In the genomic region with DNA sequence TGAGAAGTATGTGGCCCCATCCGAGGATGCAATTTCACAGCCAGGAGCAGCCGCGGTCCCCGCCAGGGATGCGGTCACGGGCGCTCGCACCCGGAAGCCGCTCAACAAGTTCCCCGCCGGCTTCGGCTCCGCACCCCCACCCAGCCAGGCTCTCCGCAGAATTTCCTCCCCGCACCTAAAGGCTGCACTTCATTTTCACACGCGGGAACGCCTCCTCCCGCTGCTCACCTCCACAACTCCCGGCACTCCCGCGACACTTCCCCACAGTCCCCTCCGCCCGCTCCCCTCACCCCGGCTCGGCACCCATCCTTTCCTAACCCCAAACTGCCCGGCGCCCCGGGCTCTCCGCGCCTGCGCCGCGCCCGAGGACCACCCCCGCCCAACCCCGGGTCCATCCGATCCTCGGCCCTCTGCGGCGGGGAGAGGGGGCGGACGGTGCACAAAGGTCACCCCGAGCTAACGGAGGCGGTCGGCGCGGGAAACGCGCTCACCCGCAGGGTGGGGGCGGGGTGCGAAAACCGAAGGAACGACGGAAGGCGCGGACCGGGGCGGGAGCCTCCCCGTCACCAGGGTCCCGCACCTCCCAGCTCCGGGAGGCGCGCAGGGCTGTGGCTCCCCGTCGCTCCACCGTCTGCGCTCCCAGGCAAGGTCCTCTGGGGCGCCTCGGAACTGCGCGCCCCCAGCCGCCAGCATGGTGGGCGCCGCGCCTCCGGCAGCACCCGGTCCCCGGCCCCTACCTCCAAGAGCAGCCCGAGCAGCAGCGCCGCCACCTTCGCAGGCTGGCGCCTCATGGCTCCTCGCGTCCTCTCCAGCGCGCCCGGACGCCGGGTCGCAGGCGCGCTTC, we compare ENCODE assay signal across 8 cellular contexts. TPM values are rescaled to one million over a fixed set of nuclear protein-coding genes. Genes with fewer than 3 reads are reported as not detected.
DNase-seq lines count a peak whose midpoint lies in the region; ATAC-seq lines count a peak whose summit lies in the region.

No MANE protein-coding gene starts in this region.

- peak overlapping the region; percentile 42 for H2BK12ac ChIP-seq in trophoblast cell (ENCODE audit: low read length)

- H3K27me3 Mint-ChIP-seq in CD8-positive, alpha-beta memory T cell = peaks cover 0 to 1% of the 10 kb centered on the region in 2 donors
- no peaks in the 10 kb centered on the region for H3K27me3 Mint-ChIP-seq in activated naive CD4-positive, alpha-beta T cell treated with anti-CD3 and anti-CD28 coated beads for 36 hours (ENCODE audit: low read depth)

- H3K27ac ChIP-seq in CD8-positive, alpha-beta memory T cell (ENCODE audit: low read depth, low read length) = peak overlapping the region; percentile 63
- H3K27ac ChIP-seq in trophoblast cell (ENCODE audit: low read depth, low read length) = no peak overlapping the region

- no peaks in the 10 kb centered on the region for H3K9me3 Mint-ChIP-seq in CD8-positive, alpha-beta memory T cell
- no peaks in the 10 kb centered on the region for H3K9me3 Mint-ChIP-seq in activated naive CD4-positive, alpha-beta T cell treated with anti-CD3 and anti-CD28 coated beads for 36 hours

- H3K27ac Mint-ChIP-seq in CD8-positive, alpha-beta memory T cell = peak overlapping the region; percentile 89 to 98 (median 96)
- peak overlapping the region; percentile 97 for H3K27ac Mint-ChIP-seq in activated naive CD4-positive, alpha-beta T cell treated with anti-CD3 and anti-CD28 coated beads for 36 hours

- no peak overlapping the region for H3K23ac ChIP-seq in trophoblast cell (ENCODE audit: low read length)

- H3K4me2 ChIP-seq in trophoblast cell (ENCODE audit: low read length) = peak overlapping the region; percentile 69

- H2BK120ac ChIP-seq in trophoblast cell (ENCODE audit: insufficient read depth, low read length, poor library complexity) = peak overlapping the region; percentile 78

- peaks cover 0 to 16% (median 2%) of the 10 kb centered on the region in 3 donors for H3K36me3 Mint-ChIP-seq in CD8-positive, alpha-beta memory T cell
- H3K36me3 Mint-ChIP-seq in activated naive CD4-positive, alpha-beta T cell treated with anti-CD3 and anti-CD28 coated beads for 36 hours (ENCODE audit: low read depth) = peaks cover 15% of the 10 kb centered on the region

- no peak overlapping the region for H2AK5ac ChIP-seq in trophoblast cell (ENCODE audit: low read length)

- peak overlapping the region; percentile 80 for H2AFZ ChIP-seq in trophoblast cell (ENCODE audit: insufficient read depth, low read length, poor library complexity)

- no peaks in the 10 kb centered on the region for H3K9me3 ChIP-seq in CD8-positive, alpha-beta memory T cell (ENCODE audit: low read length)
- no peaks in the 10 kb centered on the region for H3K9me3 ChIP-seq in trophoblast cell (ENCODE audit: insufficient read depth, low read depth, low read length)

- peak overlapping the region; percentile 94 for H4K91ac ChIP-seq in trophoblast cell (ENCODE audit: low read depth, low read length)

- peak overlapping the region; percentile 74 for H3K18ac ChIP-seq in trophoblast cell (ENCODE audit: low read length)

- H3K9ac ChIP-seq in trophoblast cell (ENCODE audit: low read length) = peak overlapping the region; percentile 77

- H4K8ac ChIP-seq in trophoblast cell (ENCODE audit: low read depth, low read length) = peak overlapping the region; percentile 68

- H3K4me1 Mint-ChIP-seq in CD8-positive, alpha-beta memory T cell = peaks cover 59 to 67% (median 66%) of the 10 kb centered on the region in 3 donors
- peaks cover 72% of the 10 kb centered on the region for H3K4me1 Mint-ChIP-seq in activated naive CD4-positive, alpha-beta T cell treated with anti-CD3 and anti-CD28 coated beads for 36 hours (ENCODE audit: low read depth)

- H2BK5ac ChIP-seq in trophoblast cell (ENCODE audit: low read depth, low read length, poor library complexity) = peak overlapping the region; percentile 45

- H3K79me1 ChIP-seq in trophoblast cell (ENCODE audit: low read length) = peaks cover 11% of the 10 kb centered on the region

- peak overlapping the region; percentile 76 for H3K4me3 ChIP-seq in CD8-positive, alpha-beta memory T cell (ENCODE audit: low read length)
- H3K4me3 ChIP-seq in trophoblast cell (ENCODE audit: low read depth, low read length) = peak overlapping the region; percentile 94

- H3K4ac ChIP-seq in trophoblast cell (ENCODE audit: low read depth, low read length) = peak overlapping the region; percentile 15

- no CpG with 5 or more reads among the region's 97 CpGs for WGBS in trophoblast cell (ENCODE audit: extremely low coverage, insufficient coverage, insufficient read length)

- CTCF ChIA-PET in CD8-positive, alpha-beta memory T cell (lab: Charles Lee) = interaction anchor here (1.0 to 2.5 kb wide), 3 partner anchors 22 to 206 kb away, joined by 3 to 10 read pairs (median 7); no protein-coding TSS in a partner anchor
- CTCF ChIA-PET in activated naive CD4-positive, alpha-beta T cell treated with anti-CD3 and anti-CD28 coated beads for 36 hours (lab: Charles Lee) = interaction anchor here (0.9 to 1.9 kb wide), 2 partner anchors 55 to 65 kb away, joined by 3 to 4 read pairs; no protein-coding TSS in a partner anchor

- peaks cover 4% of the 10 kb centered on the region for H3K79me2 ChIP-seq in trophoblast cell (ENCODE audit: control insufficient read depth, insufficient read depth, low read length, poor library complexity)

- ATAC-seq in GM19452 (IDR thresholded peaks at IDR 0.05; ENCODE audit: unreplicated experiment) (peak; percentile 13), HG03521 (IDR thresholded peaks at IDR 0.05; ENCODE audit: unreplicated experiment) (peak; percentile 30)

- peaks cover 61% of the 10 kb centered on the region for H3K4me1 ChIP-seq in CD8-positive, alpha-beta memory T cell (ENCODE audit: insufficient read depth, low read length)
- peaks cover 9 to 15% of the 10 kb centered on the region in 2 experiments for H3K4me1 ChIP-seq in trophoblast cell (ENCODE audit: control insufficient read depth in 1 of 2, insufficient read depth in 2 of 2, low read length in 2 of 2)

- H4K12ac ChIP-seq in trophoblast cell (ENCODE audit: low read depth, low read length) = peak overlapping the region; percentile 77

- POLR2A ChIA-PET in CD8-positive, alpha-beta memory T cell (lab: Charles Lee) = interaction anchor here (0.6 to 1.7 kb wide), 2 partner anchors 14 to 103 kb away, joined by 3 to 6 read pairs; no protein-coding TSS in a partner anchor

- no peaks in the 10 kb centered on the region for H3K36me3 ChIP-seq in CD8-positive, alpha-beta memory T cell (ENCODE audit: insufficient read depth, low read length)
- no peaks in the 10 kb centered on the region for H3K36me3 ChIP-seq in trophoblast cell (ENCODE audit: control insufficient read depth in 1 of 2, insufficient read depth in 2 of 2, low read length in 2 of 2)

- intact Hi-C loops in activated naive CD4-positive, alpha-beta T cell treated with anti-CD3 and anti-CD28 coated beads for 36 hours (cut with micrococcal nuclease) = loop anchor here (1.0 to 10.0 kb wide), 7 partner anchors 39 to 577 kb away; partner anchors contain the start of gene MRPS17

- peak; percentile 65 to 80 (median 69) for DNase-seq in CD8-positive, alpha-beta memory T cell
- peak; percentile 57 to 68 for DNase-seq in SHP77 (lab: John Stamatoyannopoulos, UW)
- DNase-seq in activated naive CD4-positive, alpha-beta T cell treated with anti-CD3 and anti-CD28 coated beads for 36 hours = peak; percentile 76
- peak; percentile 55 for DNase-seq in glomerular visceral epithelial cell (ENCODE audit: extremely low spot score)
- peak; percentile 25 to 57 for DNase-seq in trophoblast cell
- no peak for DNase-seq in NCI-H128 (lab: John Stamatoyannopoulos, UW; ENCODE audit: unreplicated experiment)

- H3K14ac ChIP-seq in trophoblast cell (ENCODE audit: low read length) = peak overlapping the region; percentile 68

- no peaks in the 10 kb centered on the region for H3K27me3 ChIP-seq in CD8-positive, alpha-beta memory T cell (ENCODE audit: insufficient read depth, low read length, poor library complexity, severe bottlenecking)
- no peaks in the 10 kb centered on the region for H3K27me3 ChIP-seq in trophoblast cell (ENCODE audit: insufficient read depth, low read length)

- H3K4me3 Mint-ChIP-seq in CD8-positive, alpha-beta memory T cell = peak overlapping the region; percentile 85 to 98 (median 96)
- peak overlapping the region; percentile 91 for H3K4me3 Mint-ChIP-seq in activated naive CD4-positive, alpha-beta T cell treated with anti-CD3 and anti-CD28 coated beads for 36 hours

RNA-seq across cellular contexts. Expression of gene VOPP1, which starts 0.5 kb away (rescaled TPM):
- 10 to 100 TPM; 65.6 to 67.3 TPM for total RNA-seq in CD8-positive, alpha-beta memory T cell
- polyA plus RNA-seq in CD8-positive, alpha-beta memory T cell = 34.8 TPM
- 100 to 1,000 TPM; 100 to 102 TPM for total RNA-seq in activated naive CD4-positive, alpha-beta T cell treated with anti-CD3 and anti-CD28 coated beads for 36 hours
- polyA plus RNA-seq in trophoblast cell (2013) = 17.6 and 18.5 TPM in 2 replicates
